In the genomic region with DNA sequence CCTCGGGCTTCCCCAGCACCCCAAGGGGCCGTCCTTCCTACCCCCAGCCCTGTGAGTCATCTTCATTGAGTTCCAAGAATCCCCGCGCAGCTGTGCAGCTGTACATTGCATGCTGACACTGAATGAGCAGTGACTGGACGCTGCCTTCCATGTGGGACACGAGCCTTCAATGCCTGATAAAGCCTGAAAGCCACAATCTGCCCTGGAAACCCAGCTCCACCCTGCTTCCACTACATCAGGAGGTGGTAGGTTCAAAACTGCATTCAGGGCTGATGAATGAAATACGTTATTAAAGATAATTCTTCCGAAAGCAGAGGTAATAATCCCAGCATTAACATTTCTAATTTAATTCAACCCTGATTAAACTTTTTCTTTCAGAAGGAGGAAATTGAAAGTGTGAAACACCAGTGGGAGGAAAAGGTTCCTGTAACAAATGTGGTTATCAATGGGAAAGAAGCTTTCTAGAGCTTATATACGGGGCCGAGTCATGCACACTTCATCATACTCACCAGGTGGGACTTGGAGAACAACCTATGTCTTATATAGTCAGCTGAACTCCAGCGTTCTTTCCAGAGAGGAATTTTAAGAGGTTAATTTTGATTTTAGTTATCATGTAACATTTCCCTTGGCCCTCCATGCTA, we compare ENCODE assay signal across 8 cellular contexts.
A peak's percentile ranks its signal among the peaks of the same experiment; 100 is the strongest.
DNase-seq lines count a peak whose midpoint lies in the region; ATAC-seq and TF ChIP-seq lines count a peak whose summit lies in the region.

No MANE protein-coding gene starts in this region.

- no peaks in the 10 kb centered on the region for H3K36me3 Mint-ChIP-seq in activated CD4-positive, alpha-beta memory T cell treated with anti-CD3 and anti-CD28 coated beads, Interleukin-2, amount 10 ng/mL, durations not matched to agents 7 days and 5 days (ENCODE audit: low read depth)
- H3K36me3 Mint-ChIP-seq in CD4-positive, alpha-beta memory T cell, result no peaks in the 10 kb centered on the region

- H3K4me1 ChIP-seq in right cardiac atrium (ENCODE audit: control insufficient read depth, insufficient read depth, low read length), result peaks cover 4% of the 10 kb centered on the region
- H3K4me1 ChIP-seq in CD4-positive, alpha-beta memory T cell (ENCODE audit: insufficient read depth, low read length), result peaks cover 25% of the 10 kb centered on the region

- H3K9me3 ChIP-seq in right cardiac atrium (ENCODE audit: control insufficient read depth, low read length), result no peaks in the 10 kb centered on the region
- no peaks in the 10 kb centered on the region for H3K9me3 ChIP-seq in CD4-positive, alpha-beta memory T cell (ENCODE audit: control insufficient read depth in 1 of 2, low read length in 2 of 2)

- ATAC-seq in right cardiac atrium (peak; percentile 91 to 95), GM18519 (IDR thresholded peaks at IDR 0.05; ENCODE audit: low FRiP score, unreplicated experiment) (no peak)

- DNase-seq in AG08396 (ENCODE audit: low spot score), result peak; percentile 91
- DNase-seq in HFF-Myc (ENCODE audit: extremely low read depth, low read depth), result peak; percentile 94
- peak; percentile 33 for DNase-seq in activated CD4-positive, alpha-beta memory T cell treated with anti-CD3 and anti-CD28 coated beads, Interleukin-2, amount 10 ng/mL, durations not matched to agents 7 days and 5 days
- peak; percentile 77 to 84 (median 80) for DNase-seq in right cardiac atrium
- DNase-seq in stromal cell of bone marrow (ENCODE audit: low read depth), result peak; percentile 95
- no peak for DNase-seq in NCI-H1105 (lab: John Stamatoyannopoulos, UW)
- DNase-seq in CD4-positive, alpha-beta memory T cell, result no peak

- POLR2A ChIA-PET in activated CD4-positive, alpha-beta memory T cell treated with anti-CD3 and anti-CD28 coated beads, Interleukin-2, amount 10 ng/mL, durations not matched to agents 7 days and 5 days (lab: Charles Lee), result interaction anchor here (0.5 kb wide), 1 partner anchor 70 kb away, joined by 4 read pairs; no protein-coding TSS in a partner anchor
- POLR2A ChIA-PET in CD4-positive, alpha-beta memory T cell (lab: Charles Lee; ENCODE audit: partially characterized antibody), result interaction anchor here (0.6 kb wide), 1 partner anchor 391 kb away, joined by 3 read pairs; no protein-coding TSS in a partner anchor

- H3K4me1 Mint-ChIP-seq in activated CD4-positive, alpha-beta memory T cell treated with anti-CD3 and anti-CD28 coated beads, Interleukin-2, amount 10 ng/mL, durations not matched to agents 7 days and 5 days, result peaks cover 17% of the 10 kb centered on the region
- H3K4me1 Mint-ChIP-seq in CD4-positive, alpha-beta memory T cell, result peaks cover 17 to 34% (median 20%) of the 10 kb centered on the region in 4 donors

- peaks cover 2% of the 10 kb centered on the region for H3K27me3 Mint-ChIP-seq in activated CD4-positive, alpha-beta memory T cell treated with anti-CD3 and anti-CD28 coated beads, Interleukin-2, amount 10 ng/mL, durations not matched to agents 7 days and 5 days
- peaks cover 0 to 1% of the 10 kb centered on the region in 2 donors for H3K27me3 Mint-ChIP-seq in CD4-positive, alpha-beta memory T cell

- H3K36me3 ChIP-seq in CD4-positive, alpha-beta memory T cell (ENCODE audit: insufficient read depth, low read length), result no peaks in the 10 kb centered on the region

- H3K4me3 ChIP-seq in HFF-Myc (replicated peaks; ENCODE audit: low read depth, low read length) (no peak overlapping the region), right cardiac atrium (ENCODE audit: low read length) (no peak overlapping the region)
- no peak overlapping the region for H3K4me3 ChIP-seq in CD4-positive, alpha-beta memory T cell (ENCODE audit: low read length in 2 of 2)

- no peak overlapping the region for H3K27ac ChIP-seq in right cardiac atrium (ENCODE audit: low read length)
- no peak overlapping the region for H3K27ac ChIP-seq in CD4-positive, alpha-beta memory T cell (ENCODE audit: low read depth, low read length)

- CTCF ChIA-PET in activated CD4-positive, alpha-beta memory T cell treated with anti-CD3 and anti-CD28 coated beads, Interleukin-2, amount 10 ng/mL, durations not matched to agents 7 days and 5 days (lab: Charles Lee), result interaction anchor here (1.4 kb wide), 1 partner anchor 10 kb away, joined by 5 read pairs; no protein-coding TSS in a partner anchor
- CTCF ChIA-PET in CD4-positive, alpha-beta memory T cell (lab: Charles Lee; ENCODE audit: partially characterized antibody), result no interaction called here

- no peak overlapping the region for H3K4me3 Mint-ChIP-seq in activated CD4-positive, alpha-beta memory T cell treated with anti-CD3 and anti-CD28 coated beads, Interleukin-2, amount 10 ng/mL, durations not matched to agents 7 days and 5 days
- H3K4me3 Mint-ChIP-seq in CD4-positive, alpha-beta memory T cell, result no peak overlapping the region

- no peaks in the 10 kb centered on the region for H3K9me3 Mint-ChIP-seq in activated CD4-positive, alpha-beta memory T cell treated with anti-CD3 and anti-CD28 coated beads, Interleukin-2, amount 10 ng/mL, durations not matched to agents 7 days and 5 days
- no peaks in the 10 kb centered on the region for H3K9me3 Mint-ChIP-seq in CD4-positive, alpha-beta memory T cell

- no peak overlapping the region for H3K27ac Mint-ChIP-seq in activated CD4-positive, alpha-beta memory T cell treated with anti-CD3 and anti-CD28 coated beads, Interleukin-2, amount 10 ng/mL, durations not matched to agents 7 days and 5 days
- H3K27ac Mint-ChIP-seq in CD4-positive, alpha-beta memory T cell, result no peak overlapping the region

- no peak for TF ChIP-seq CTCF in HFF-Myc (IDR thresholded peaks at IDR 0.05; ENCODE audit: low read depth, low read length, missing control alignments)

- 60% methylated on average over 11 of the region's 11 CpGs for WGBS in right cardiac atrium

- H3K27me3 ChIP-seq in right cardiac atrium (ENCODE audit: control insufficient read depth, insufficient read depth), result no peaks in the 10 kb centered on the region
- H3K27me3 ChIP-seq in CD4-positive, alpha-beta memory T cell (ENCODE audit: insufficient read depth, low read length), result no peaks in the 10 kb centered on the region

- intact Hi-C loops in right cardiac atrium (cut with DNase I), result no loop called here
- intact Hi-C loops in CD4-positive, alpha-beta memory T cell (cut with micrococcal nuclease), result no loop called here

Comparison
In these comparisons a context has a peak if more than half of its experiments do, and no peak if none do; other contexts are left out.
1. DNase-seq: peak in AG08396 (single experiment), HFF-Myc (single experiment), activated CD4-positive, alpha-beta memory T cell treated with anti-CD3 and anti-CD28 coated beads, Interleukin-2, amount 10 ng/mL, durations not matched to agents 7 days and 5 days (single experiment), right cardiac atrium (3 of 3) and stromal cell of bone marrow (single experiment); none in NCI-H1105 (single experiment) and CD4-positive, alpha-beta memory T cell (0 of 5).